In the genomic region with DNA sequence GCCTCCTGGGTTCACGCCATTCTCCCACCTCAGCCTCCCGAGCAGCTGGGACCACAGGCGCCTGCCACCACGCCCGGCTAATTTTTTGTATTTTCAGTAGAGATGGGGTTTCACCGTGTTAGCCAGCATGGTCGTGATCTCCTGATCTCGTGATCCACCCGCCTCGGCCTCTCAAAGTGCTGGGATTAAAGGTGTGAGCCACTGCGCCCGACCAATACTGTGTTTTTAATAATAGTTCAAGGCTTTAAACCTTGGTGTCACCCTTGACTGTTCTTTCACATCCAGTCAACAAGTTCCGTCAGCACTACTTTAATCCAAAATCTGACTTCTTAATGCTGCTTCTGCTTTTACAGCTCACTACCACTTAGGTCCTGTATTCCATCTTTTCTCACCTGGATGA, we compare ENCODE assay signal across 8 cellular contexts. TPM values are rescaled to one million over a fixed set of nuclear protein-coding genes. Genes with fewer than 3 reads are reported as not detected.
DNase-seq lines count a peak whose midpoint lies in the region; ATAC-seq, FAIRE-seq and TF ChIP-seq lines count a peak whose summit lies in the region.
"Not testable (repeated sequence)": the region's sequence is repeated elsewhere in the genome, so short reads cannot be mapped to it uniquely, and the experiment has no call there.

No MANE protein-coding gene starts in this region.

- not testable (repeated sequence) for H3K9me3 ChIP-seq in OCI-LY1 (ENCODE audit: low read length); GM12878 (replicated peaks; ENCODE audit: control insufficient read depth, insufficient read depth, low read length)

- RAD21 ChIA-PET in GM12878 (lab: Charles Lee; ENCODE audit: unreplicated experiment) = interaction anchor here (0.8 to 3.5 kb wide), 11 partner anchors 11 to 142 kb away, joined by 3 to 24 read pairs (median 7); partner anchors contain the start of gene NFATC3

- H3K27ac ChIP-seq in OCI-LY1 (ENCODE audit: low read depth, low read length, poor library complexity, severe bottlenecking) (peak overlapping the region; percentile 63), GM12878 (ENCODE audit: control insufficient read depth, insufficient read depth) (peak overlapping the region; percentile 51; the same call in 1 of the 2 replicates)

- peak; percentile 67 for ATAC-seq in HG02610 (IDR thresholded peaks at IDR 0.05; ENCODE audit: unreplicated experiment)
- not testable (repeated sequence) for ATAC-seq in activated T-cell treated with anti-CD3 and anti-CD28 coated beads, Interleukin-2, amount 50 U/mL, for 72 hours (replicated peaks in 1 of 2); naive thymus-derived CD8-positive, alpha-beta T cell
- peak; percentile 84 for ATAC-seq in GM12878

- POLR2A ChIA-PET in GM12878 (lab: Charles Lee) = interaction anchor here (0.9 to 4.1 kb wide), 5 partner anchors 8 to 82 kb away, joined by 3 to 28 read pairs (median 4); partner anchors contain the start of gene NFATC3
- POLR2A ChIA-PET in naive thymus-derived CD8-positive, alpha-beta T cell (lab: Charles Lee) = interaction anchor here (0.8 to 1.7 kb wide), 3 partner anchors 12 to 33 kb away, joined by 3 to 6 read pairs (median 3); no protein-coding TSS in a partner anchor

- not testable (repeated sequence) for H2AFZ ChIP-seq in OCI-LY1 (ENCODE audit: low read length); GM12878 (ENCODE audit: control insufficient read depth, low read depth, low read length)

- H3K4me2 ChIP-seq in OCI-LY1 (ENCODE audit: low read length) (peak overlapping the region; percentile 42), GM12878 (ENCODE audit: control insufficient read depth, insufficient read depth) (peak overlapping the region; percentile 71)

- SMC1A ChIA-PET in GM12878 (lab: Charles Lee; ENCODE audit: uncharacterized antibody, unreplicated experiment) = interaction anchor here (0.6 to 6.2 kb wide), 19 partner anchors 10 to 235 kb away, joined by 3 to 45 read pairs (median 4); partner anchors contain the start of gene NFATC3

- TF ChIP-seq RAD21 in GM12878 (IDR thresholded peaks at IDR 0.05; ENCODE audit: insufficient read depth, low read depth, low read length) = not testable (repeated sequence)

- 2% methylated on average over 13 of the region's 13 CpGs for WGBS in GM12878 (ENCODE audit: insufficient coverage, insufficient replicate concordance, low lambda C conversion rate, missing lambda C conversion rate)

- H3K27me3 ChIP-seq in GM06990 (replicated peaks; ENCODE audit: control insufficient read depth, insufficient read depth, low read length); OCI-LY1 (ENCODE audit: insufficient read depth, low read length); GM12878 (replicated peaks in 1 of 2; ENCODE audit: control insufficient read depth in 2 of 2, insufficient read depth in 2 of 2, low read length in 1 of 2): not testable (repeated sequence)

- not testable (repeated sequence) for H4K20me1 ChIP-seq in OCI-LY1 (ENCODE audit: insufficient read depth, low read length); GM12878 (ENCODE audit: control insufficient read depth, insufficient read depth)

- peaks cover 54% of the 10 kb centered on the region for H3K79me2 ChIP-seq in OCI-LY1 (ENCODE audit: insufficient read depth, low read length)
- peaks cover 52% of the 10 kb centered on the region for H3K79me2 ChIP-seq in GM12878 (ENCODE audit: control insufficient read depth, insufficient read depth, low read length)

- peak overlapping the region; percentile 25; the same call in 1 of the 2 replicates for H3K4me3 ChIP-seq in GM06990 (replicated peaks; ENCODE audit: low read depth, low read length)
- H3K4me3 ChIP-seq in OCI-LY1 (ENCODE audit: low read depth, low read length, poor library complexity, severe bottlenecking) = peak overlapping the region; percentile 14
- H3K4me3 ChIP-seq in GM12878 = peak overlapping the region; percentile 30; the same call in 1 of the 2 replicates

- DNase-seq in GM06990 (ENCODE audit: extremely low read depth, insufficient read length) = peak; percentile 21
- DNase-seq in GM18507 (ENCODE audit: extremely low spot score, insufficient read length, low read depth); activated T-cell treated with anti-CD3 and anti-CD28 coated beads, Interleukin-2, amount 50 U/mL, for 72 hours; naive thymus-derived CD8-positive, alpha-beta T cell: not testable (repeated sequence)
- peak; percentile 33 for DNase-seq in GM12878 (ENCODE audit: low read depth, low spot score)

- not testable (repeated sequence) for H3K36me3 Mint-ChIP-seq in activated T-cell treated with anti-CD3 and anti-CD28 coated beads, Interleukin-2, amount 50 U/mL, for 72 hours (ENCODE audit: insufficient read depth in 2 of 2)
- peaks cover 0 to 30% (median 0%) of the 10 kb centered on the region in 3 donors for H3K36me3 Mint-ChIP-seq in naive thymus-derived CD8-positive, alpha-beta T cell
- H3K36me3 Mint-ChIP-seq in stimulated activated naive CD8-positive, alpha-beta T cell treated with anti-CD3 and anti-CD28 coated beads, Interleukin-15, Interleukin-2, amounts not matched to agents 100 ng/mL and 50 ng/mL, for 24 hours (ENCODE audit: low read depth) = peaks cover 23% of the 10 kb centered on the region

- peak; percentile 65 for FAIRE-seq in GM18507 (lab: Jason Lieb, UNC)
- peak; percentile 47 for FAIRE-seq in GM12878 (lab: Jason Lieb, UNC)

- not testable (repeated sequence) for TF ChIP-seq EP300 in GM12878 (IDR thresholded peaks at IDR 0.05; ENCODE audit: borderline replicate concordance in 1 of 2, control insufficient read depth in 1 of 2, low read depth in 2 of 2, low read length in 2 of 2)

- H3K9me2 ChIP-seq in OCI-LY1 (ENCODE audit: low read depth, low read length) = not testable (repeated sequence)

- H3F3A ChIP-seq in OCI-LY1 (ENCODE audit: insufficient read depth, low read length) = not testable (repeated sequence)

- TF ChIP-seq CTCF in GM06990 (IDR thresholded peaks at IDR 0.05; ENCODE audit: insufficient read depth, low read length, poor library complexity, severe bottlenecking); OCI-LY1 (IDR thresholded peaks at IDR 0.05; ENCODE audit: low read length); GM12878 (IDR thresholded peaks at IDR 0.05 in 2 of 3, conservative IDR thresholded peaks at IDR 0.05 in 1 of 3; ENCODE audit: control insufficient read depth in 2 of 3, extremely low read depth in 1 of 3, insufficient read depth in 1 of 3, low read depth in 3 of 3, low read length in 3 of 3): not testable (repeated sequence)

- not testable (repeated sequence) for H3K9ac ChIP-seq in OCI-LY1 (ENCODE audit: low read length); GM12878 (ENCODE audit: control insufficient read depth, insufficient read depth, low read length)

- H3K4me1 Mint-ChIP-seq in activated T-cell treated with anti-CD3 and anti-CD28 coated beads, Interleukin-2, amount 50 U/mL, for 72 hours (ENCODE audit: low read depth) = peaks cover 74% of the 10 kb centered on the region
- peaks cover 37 to 93% (median 79%) of the 10 kb centered on the region in 4 donors for H3K4me1 Mint-ChIP-seq in naive thymus-derived CD8-positive, alpha-beta T cell
- peaks cover 85% of the 10 kb centered on the region for H3K4me1 Mint-ChIP-seq in stimulated activated naive CD8-positive, alpha-beta T cell treated with anti-CD3 and anti-CD28 coated beads, Interleukin-15, Interleukin-2, amounts not matched to agents 100 ng/mL and 50 ng/mL, for 24 hours (ENCODE audit: low read depth)

- H3K9me3 Mint-ChIP-seq in activated T-cell treated with anti-CD3 and anti-CD28 coated beads, Interleukin-2, amount 50 U/mL, for 72 hours; naive thymus-derived CD8-positive, alpha-beta T cell; stimulated activated naive CD8-positive, alpha-beta T cell treated with anti-CD3 and anti-CD28 coated beads, Interleukin-15, Interleukin-2, amounts not matched to agents 100 ng/mL and 50 ng/mL, for 24 hours: not testable (repeated sequence)

- intact Hi-C loops in GM12878 (cut with micrococcal nuclease; ENCODE audit: unreplicated experiment) = not testable (repeated sequence)

- TF ChIP-seq POLR2A in GM12878 (IDR thresholded peaks at IDR 0.05; ENCODE audit: low read depth, low read length) = not testable (repeated sequence)

- CTCF ChIA-PET in GM12878 (lab: Yijun Ruan, JAX) = interaction anchor here (0.6 to 5.4 kb wide), 14 partner anchors 8 to 143 kb away, joined by 3 to 58 read pairs (median 4); partner anchors contain the start of gene NFATC3

- not testable (repeated sequence) for BruUV-seq in GM12878 (replicated peaks; lab: Mats Ljungman, UMichigan)

- H3K27ac Mint-ChIP-seq in activated T-cell treated with anti-CD3 and anti-CD28 coated beads, Interleukin-2, amount 50 U/mL, for 72 hours = peak overlapping the region; percentile 96
- peak overlapping the region; percentile 16 to 92 (median 80) for H3K27ac Mint-ChIP-seq in naive thymus-derived CD8-positive, alpha-beta T cell
- peak overlapping the region; percentile 43 for H3K27ac Mint-ChIP-seq in stimulated activated naive CD8-positive, alpha-beta T cell treated with anti-CD3 and anti-CD28 coated beads, Interleukin-15, Interleukin-2, amounts not matched to agents 100 ng/mL and 50 ng/mL, for 24 hours

- in situ Hi-C loops in GM12878 (cut with MboI) = not testable (repeated sequence)

- H3K4me1 ChIP-seq in OCI-LY1 (ENCODE audit: insufficient read depth, low read length, severe bottlenecking) (peaks cover 39% of the 10 kb centered on the region), GM12878 (ENCODE audit: control insufficient read depth, insufficient read depth, low read length) (peaks cover 19% of the 10 kb centered on the region)

- H3K27me3 Mint-ChIP-seq in activated T-cell treated with anti-CD3 and anti-CD28 coated beads, Interleukin-2, amount 50 U/mL, for 72 hours (ENCODE audit: low read depth); naive thymus-derived CD8-positive, alpha-beta T cell; stimulated activated naive CD8-positive, alpha-beta T cell treated with anti-CD3 and anti-CD28 coated beads, Interleukin-15, Interleukin-2, amounts not matched to agents 100 ng/mL and 50 ng/mL, for 24 hours: not testable (repeated sequence)

- peak overlapping the region; percentile 8 to 38 for H3K4me3 Mint-ChIP-seq in activated T-cell treated with anti-CD3 and anti-CD28 coated beads, Interleukin-2, amount 50 U/mL, for 72 hours
- peak overlapping the region in 8 of 10 donors; percentile 6 to 68 (median 47) for H3K4me3 Mint-ChIP-seq in naive thymus-derived CD8-positive, alpha-beta T cell
- H3K4me3 Mint-ChIP-seq in stimulated activated naive CD8-positive, alpha-beta T cell treated with anti-CD3 and anti-CD28 coated beads, Interleukin-15, Interleukin-2, amounts not matched to agents 100 ng/mL and 50 ng/mL, for 24 hours = peak overlapping the region; percentile 12

- H3K36me3 ChIP-seq in GM06990 (ENCODE audit: control insufficient read depth, insufficient read depth, low read length); OCI-LY1 (ENCODE audit: insufficient read depth, low read length); GM12878 (ENCODE audit: control insufficient read depth in 2 of 2, insufficient read depth in 2 of 2, low read length in 1 of 2): not testable (repeated sequence)

RNA-seq across cellular contexts. Expression of gene NFATC3, which starts 33.8 kb away (rescaled TPM):
- total RNA-seq in activated T-cell treated with anti-CD3 and anti-CD28 coated beads, Interleukin-2, amount 50 U/mL, for 72 hours = 10 to 100 TPM; 79.7 to 82.5 TPM
- 72.1 and 76.3 TPM in 2 replicates for total RNA-seq in GM12878 (2013; cell fraction: nucleolus; rRNA removed)
- total RNA-seq in GM12878 (2014; rRNA removed) = 25.8 and 27.6 TPM in 2 replicates
- 21.2 and 23.2 TPM in 2 replicates for total RNA-seq in GM12878 (2014; rRNA removed; fragmentation: Illumina TruSeq; extraction: Trizol)
- total RNA-seq in GM12878 (2021) = 37.6 and 37.8 TPM in 2 replicates
- polyA plus RNA-seq in GM12878 (2011; ENCODE audit: low read depth) = 8.0 TPM
- 31.3 and 34.7 TPM in 2 replicates for polyA plus RNA-seq in GM12878 (2011; rRNA removed)
- polyA plus RNA-seq in GM12878 (2011; cell fraction: cytosol; rRNA removed) = 26.9 and 27.8 TPM in 2 replicates
- polyA plus RNA-seq in GM12878 (2011; cell fraction: nucleus; rRNA removed) = 18.5 and 19.7 TPM in 2 replicates
- 9.8 and 10.5 TPM in 2 replicates for polyA plus RNA-seq in GM12878 (2012)
- polyA plus RNA-seq in GM12878 (2014; fragmentation: Illumina TruSeq; extraction: Trizol) = 24.4 and 29.5 TPM in 2 replicates
- 1 to 10 TPM; 4.2 to 5.5 TPM for polyA plus RNA-seq in GM12878 (2014; fragmentation: Nextera tagmentation; extraction: Ambion mirVana)
- polyA plus RNA-seq in GM12878 (2014; rRNA removed) = 20.9 and 23.6 TPM in 2 replicates
- 10 to 100 TPM; 25.4 to 32.2 TPM for polyA plus RNA-seq in GM12878 (2016; fragmentation: Nextera tagmentation; extraction: Ambion mirVana)
- polyA minus RNA-seq in GM12878 (2011; rRNA and poly(A)+ RNA removed) = 113 and 115 TPM in 2 replicates
- polyA minus RNA-seq in GM12878 (2011; cell fraction: cytosol; rRNA and poly(A)+ RNA removed) = 29.3 and 32.2 TPM in 2 replicates
- polyA minus RNA-seq in GM12878 (2011; cell fraction: nucleus; rRNA and poly(A)+ RNA removed) = 27.4 and 39.6 TPM in 2 replicates
- 100 to 1,000 TPM; 156 to 162 TPM for total RNA-seq in naive thymus-derived CD8-positive, alpha-beta T cell
- polyA plus RNA-seq in naive thymus-derived CD8-positive, alpha-beta T cell = 100 to 1,000 TPM in 1 of 3 donors, 10 to 100 TPM in 2; 85.2 to 102 (median 86.6) TPM

Comparison
In these comparisons a context has a peak if more than half of its experiments do, and no peak if none do; other contexts are left out.
1. H3K27ac Mint-ChIP-seq: peak in every context shown above with its lines; median percentile 96 in activated T-cell treated with anti-CD3 and anti-CD28 coated beads, Interleukin-2, amount 50 U/mL, for 72 hours; 80 in naive thymus-derived CD8-positive, alpha-beta T cell; 43 in stimulated activated naive CD8-positive, alpha-beta T cell treated with anti-CD3 and anti-CD28 coated beads, Interleukin-15, Interleukin-2, amounts not matched to agents 100 ng/mL and 50 ng/mL, for 24 hours.